7 cellular contexts compared by ENCODE assay signal in genomic region chr4:55125087-55125721, GRCh38. TPM values are rescaled to one million over a fixed set of nuclear protein-coding genes. Genes with fewer than 3 reads are reported as not detected.
DNase-seq lines count a peak whose midpoint lies in the region; ATAC-seq, FAIRE-seq and TF ChIP-seq lines count a peak whose summit lies in the region.

Gene KDR (minus strand): TSS chr4:55125595. CDS start chr4:55125293, 302 bp downstream.

- H3K4me1 Mint-ChIP-seq in stimulated activated effector memory CD8-positive, alpha-beta T cell treated with anti-CD3 and anti-CD28 coated beads, Interleukin-12 subunit alpha, Interleukin-12 subunit beta, amount 100 ng/mL, for 72 hours = no peaks in the 10 kb centered on the region
- peaks cover 6% of the 10 kb centered on the region for H3K4me1 Mint-ChIP-seq in activated naive CD4-positive, alpha-beta T cell treated with anti-CD3 and anti-CD28 coated beads, Interleukin-2, amount 10 ng/mL, durations not matched to agents 7 days and 5 days

- H3K4me1 ChIP-seq in K562 (replicated peaks in 1 of 2; ENCODE audit: control insufficient read depth in 2 of 2, insufficient read depth in 2 of 2, low read length in 2 of 2) (peaks cover 0 to 13% of the 10 kb centered on the region in 2 experiments; a peak in 2 of 5 replicates), iPS-20b (ENCODE audit: insufficient read depth, low read length) (peaks cover 21% of the 10 kb centered on the region; the same call in 1 of the 2 replicates)

- BruUV-seq in K562 (replicated peaks; lab: Mats Ljungman, UMichigan) = no TSS peak

- H3K36me3 ChIP-seq in K562 (ENCODE audit: control insufficient read depth, insufficient read depth, low read length) (no peaks in the 10 kb centered on the region), iPS-20b (ENCODE audit: insufficient read depth, low read depth, low read length) (no peaks in the 10 kb centered on the region; the same call in 1 of the 2 replicates)

- 12% methylated on average over 45 of the region's 57 CpGs for WGBS in K562 (ENCODE audit: insufficient coverage, low coverage, missing lambda C conversion rate)

- H3K79me2 ChIP-seq in K562 (ENCODE audit: control insufficient read depth, insufficient read depth, low read length) = no peaks in the 10 kb centered on the region

- H3K4me3 ChIP-seq in K562 (no peak within 1 kb of the TSS), iPS-20b (ENCODE audit: low read length) (peak within 1 kb of the TSS; percentile 87)

- peak within 1 kb of the TSS; percentile 32 for H3K4me3 Mint-ChIP-seq in stimulated activated effector memory CD8-positive, alpha-beta T cell treated with anti-CD3 and anti-CD28 coated beads, Interleukin-12 subunit alpha, Interleukin-12 subunit beta, amount 100 ng/mL, for 72 hours
- H3K4me3 Mint-ChIP-seq in activated naive CD4-positive, alpha-beta T cell treated with anti-CD3 and anti-CD28 coated beads, Interleukin-2, amount 10 ng/mL, durations not matched to agents 7 days and 5 days = no peak within 1 kb of the TSS

- no peak within 1 kb of the TSS for H3K4me2 ChIP-seq in K562 (ENCODE audit: insufficient read depth, low read length)

- peaks cover 41% of the 10 kb centered on the region for H3K27me3 Mint-ChIP-seq in activated naive CD4-positive, alpha-beta T cell treated with anti-CD3 and anti-CD28 coated beads, Interleukin-2, amount 10 ng/mL, durations not matched to agents 7 days and 5 days

- TF ChIP-seq CTCF in K562 (IDR thresholded peaks at IDR 0.05 in 2 of 3, conservative IDR thresholded peaks at IDR 0.05 in 1 of 3; ENCODE audit: insufficient read depth in 2 of 3, low read depth in 1 of 3, low read length in 3 of 3) (no peak), GM10266 (IDR thresholded peaks at IDR 0.05; ENCODE audit: control insufficient read depth, insufficient read depth, low read depth, missing control alignments) (no peak)

- CTCF ChIA-PET in K562 (lab: Yijun Ruan, JAX; ENCODE audit: low intra/inter-chr PET ratio) = no interaction called here
- CTCF ChIA-PET in activated naive CD4-positive, alpha-beta T cell treated with anti-CD3 and anti-CD28 coated beads, Interleukin-2, amount 10 ng/mL, durations not matched to agents 7 days and 5 days (lab: Charles Lee) = no interaction called here

- DNase-seq in LHCN-M2 (ENCODE audit: low read depth) (peak; percentile 42), K562 (ENCODE audit: extremely low read depth in 1 of 4, low spot score in 3 of 4) (peak; percentile 5 to 15 (median 12)), GM10266 (ENCODE audit: extremely low spot score) (no peak), DMS79 (lab: John Stamatoyannopoulos, UW) (no peak)
- no peak for DNase-seq in stimulated activated effector memory CD8-positive, alpha-beta T cell treated with anti-CD3 and anti-CD28 coated beads, Interleukin-12 subunit alpha, Interleukin-12 subunit beta, amount 100 ng/mL, for 72 hours (ENCODE audit: low spot score in 2 of 2)
- no peak for DNase-seq in activated naive CD4-positive, alpha-beta T cell treated with anti-CD3 and anti-CD28 coated beads, Interleukin-2, amount 10 ng/mL, durations not matched to agents 7 days and 5 days

- H3K9ac ChIP-seq in K562 (ENCODE audit: insufficient read depth in 1 of 2, low read depth in 2 of 2, low read length in 2 of 2) (no peak within 1 kb of the TSS), iPS-20b (ENCODE audit: low read depth, low read length) (peak within 1 kb of the TSS; percentile 69; the same call in 1 of the 2 replicates)

- no peak within 1 kb of the TSS for H3K27ac ChIP-seq in K562 (ENCODE audit: extremely low read depth, low read depth, low read length)
- H3K27ac ChIP-seq in iPS-20b (ENCODE audit: low read length) = no peak within 1 kb of the TSS

- POLR2A ChIA-PET in K562 (lab: Yijun Ruan, JAX) = interaction anchor here (0.7 kb wide), 1 partner anchor 19 kb away, joined by 3 read pairs; no protein-coding TSS in a partner anchor

- peak; percentile 80 for ATAC-seq in K562
- no peak for ATAC-seq in stimulated activated effector memory CD8-positive, alpha-beta T cell treated with anti-CD3 and anti-CD28 coated beads, Interleukin-12 subunit alpha, Interleukin-12 subunit beta, amount 100 ng/mL, for 72 hours

- H3K36me3 Mint-ChIP-seq in stimulated activated effector memory CD8-positive, alpha-beta T cell treated with anti-CD3 and anti-CD28 coated beads, Interleukin-12 subunit alpha, Interleukin-12 subunit beta, amount 100 ng/mL, for 72 hours = no peaks in the 10 kb centered on the region
- H3K36me3 Mint-ChIP-seq in activated naive CD4-positive, alpha-beta T cell treated with anti-CD3 and anti-CD28 coated beads, Interleukin-2, amount 10 ng/mL, durations not matched to agents 7 days and 5 days = no peaks in the 10 kb centered on the region

- TF ChIP-seq POLR2A in K562 (conservative IDR thresholded peaks at IDR 0.05) = no peak

- no peaks in the 10 kb centered on the region for H3K9me3 Mint-ChIP-seq in stimulated activated effector memory CD8-positive, alpha-beta T cell treated with anti-CD3 and anti-CD28 coated beads, Interleukin-12 subunit alpha, Interleukin-12 subunit beta, amount 100 ng/mL, for 72 hours
- no peaks in the 10 kb centered on the region for H3K9me3 Mint-ChIP-seq in activated naive CD4-positive, alpha-beta T cell treated with anti-CD3 and anti-CD28 coated beads, Interleukin-2, amount 10 ng/mL, durations not matched to agents 7 days and 5 days

- H3K27me3 ChIP-seq in K562 (ENCODE audit: control insufficient read depth in 2 of 2, insufficient read depth in 2 of 2, low read length in 2 of 2) = peaks cover 17 to 22% of the 10 kb centered on the region in 2 experiments; a peak in 4 of 5 replicates
- H3K27me3 ChIP-seq in iPS-20b (ENCODE audit: insufficient read depth, low read length) = peaks cover 50% of the 10 kb centered on the region

- TF ChIP-seq RAD21 in K562 (CRISPR knock-in tag; conservative IDR thresholded peaks at IDR 0.05 in 1 of 2, IDR thresholded peaks at IDR 0.05 in 1 of 2) = no peak

- FAIRE-seq in K562 (lab: Jason Lieb, UNC) = no peak

- in situ Hi-C loops in K562 (cut with MboI) = no loop called here

- no peaks in the 10 kb centered on the region for H3K9me1 ChIP-seq in K562 (ENCODE audit: control insufficient read depth, insufficient read depth, low read length)

- no peak for TF ChIP-seq EP300 in K562 (IDR thresholded peaks at IDR 0.05; ENCODE audit: low read length)

- no peak within 1 kb of the TSS for H3K27ac Mint-ChIP-seq in stimulated activated effector memory CD8-positive, alpha-beta T cell treated with anti-CD3 and anti-CD28 coated beads, Interleukin-12 subunit alpha, Interleukin-12 subunit beta, amount 100 ng/mL, for 72 hours
- H3K27ac Mint-ChIP-seq in activated naive CD4-positive, alpha-beta T cell treated with anti-CD3 and anti-CD28 coated beads, Interleukin-2, amount 10 ng/mL, durations not matched to agents 7 days and 5 days = no peak within 1 kb of the TSS

- H3K9me3 ChIP-seq in K562 (replicated peaks; ENCODE audit: control insufficient read depth, insufficient read depth, low read depth, low read length) = no peaks in the 10 kb centered on the region
- no peaks in the 10 kb centered on the region for H3K9me3 ChIP-seq in iPS-20b (ENCODE audit: insufficient read depth, low read depth, low read length)

- no peak within 1 kb of the TSS for H2AFZ ChIP-seq in K562 (ENCODE audit: low read depth, low read length)

- H4K20me1 ChIP-seq in K562 (replicated peaks; ENCODE audit: control insufficient read depth, insufficient read depth, low read length) = no peaks in the 10 kb centered on the region

- intact Hi-C loops in K562 (cut with micrococcal nuclease) = no loop called here

TF ChIP-seq in K562, 482 proteins besides CTCF, POLR2A, EP300 and RAD21 (continues in another document):
- no peak for TF ChIP-seq HINFP (tag; conservative IDR thresholded peaks at IDR 0.05; ENCODE audit: low read depth)
- TF ChIP-seq RBM15 (IDR thresholded peaks at IDR 0.05; ENCODE audit: insufficient read depth, low read length) = no peak
- no peak for TF ChIP-seq KLF10 (CRISPR knock-in tag; IDR thresholded peaks at IDR 0.05)
- no peak for TF ChIP-seq BRF1 (IDR thresholded peaks at IDR 0.05; ENCODE audit: borderline replicate concordance, extremely low read depth, insufficient read length)

RNA-seq across cellular contexts. Expression of gene KDR, which starts in this region (rescaled TPM):
- 15.8 and 19.3 TPM in 2 replicates for total RNA-seq in LHCN-M2 (2014; rRNA removed)
- 0.33 TPM for polyA plus RNA-seq in LHCN-M2 (2012)
- not detected in 2 replicates for total RNA-seq in K562 (2011; cell fraction: chromatin; rRNA removed; ENCODE audit: low replicate concordance)
- not detected in 2 replicates for total RNA-seq in K562 (2011; cell fraction: nucleolus; rRNA removed)
- not detected in 2 replicates for total RNA-seq in K562 (2011; cell fraction: nucleoplasm; rRNA removed)
- total RNA-seq in K562 (2014; rRNA removed) = not detected in 2 replicates
- total RNA-seq in K562 (2014; rRNA removed; fragmentation: Illumina TruSeq; extraction: Trizol) = not detected in 2 replicates
- not detected in 2 replicates for total RNA-seq in K562 (2015; rRNA removed; fragmentation: Illumina TruSeq; extraction: Trizol)
- 0.11 and 0.13 TPM in 2 replicates for total RNA-seq in K562 (2021)
- not detected in 2 replicates for polyA plus RNA-seq in K562 (2011; rRNA removed)
- polyA plus RNA-seq in K562 (2011; cell fraction: cytosol; rRNA removed) = 0.01 TPM in 2 replicates
- polyA plus RNA-seq in K562 (2011; cell fraction: nucleus; rRNA removed) = not detected in 2 replicates
- polyA plus RNA-seq in K562 (2012) = 0.01 TPM in 1 of 2 replicates, not detected in the other
- not detected in 2 replicates for polyA plus RNA-seq in K562 (2014; fragmentation: Illumina TruSeq; extraction: Trizol)
- polyA plus RNA-seq in K562 (2014; fragmentation: Nextera tagmentation; extraction: Ambion mirVana) = not detected
- polyA plus RNA-seq in K562 (2014; rRNA removed) = not detected in 2 replicates
- polyA minus RNA-seq in K562 (2011; rRNA and poly(A)+ RNA removed) = not detected in 2 replicates
- polyA minus RNA-seq in K562 (2011; cell fraction: cytosol; rRNA and poly(A)+ RNA removed) = not detected in 2 replicates
- polyA minus RNA-seq in K562 (2011; cell fraction: nucleus; rRNA and poly(A)+ RNA removed) = not detected in 2 replicates

Comparison
In these comparisons a context has a peak if more than half of its experiments do, and no peak if none do; other contexts are left out.
1. RNA of gene KDR (total RNA-seq): 15.8 to 19.3 TPM in LHCN-M2; 0.11 to 0.13 TPM in K562; every median in the first group is over 10 times any median in the second.
2. Peak in DNase-seq and ATAC-seq in K562; RNA of the gene not detected or under 1 TPM.